In the genomic region with DNA sequence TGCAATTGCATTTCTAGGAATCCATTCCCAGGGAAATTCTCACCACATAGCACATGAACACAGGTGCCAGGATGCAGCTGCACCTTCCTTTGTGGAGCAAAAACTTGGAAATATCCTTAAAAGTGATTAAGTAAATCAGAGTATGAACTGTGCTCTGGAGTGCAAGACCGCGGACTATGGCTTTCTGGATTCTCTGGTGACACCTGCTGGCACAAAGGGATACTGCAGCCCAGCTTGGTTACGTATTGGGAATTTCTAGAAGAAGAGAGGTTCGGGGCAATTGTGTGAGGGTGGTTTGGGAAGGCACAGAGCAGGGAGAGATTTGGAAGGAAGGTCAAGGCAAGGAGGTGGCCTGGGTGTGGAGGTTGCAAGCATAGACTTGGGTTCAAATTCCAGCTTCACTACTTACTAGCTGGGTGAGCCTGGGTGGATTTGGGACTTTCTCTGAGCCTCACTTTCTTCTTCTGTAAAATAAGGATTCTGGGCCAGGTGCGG, we compare ENCODE assay signal across 9 cellular contexts. TPM values are rescaled to one million over a fixed set of nuclear protein-coding genes. Genes with fewer than 3 reads are reported as not detected.
DNase-seq lines count a peak whose midpoint lies in the region; ATAC-seq, FAIRE-seq and TF ChIP-seq lines count a peak whose summit lies in the region.
"Had no signal": no experiment of that assay in that cellular context is flagged by ENCODE, and none has a peak within 500 bp of the region (broad histone marks: within the 10 kb centered on the region; RNA-seq: fewer than 3 reads in every experiment).

No MANE protein-coding gene starts in this region.

- FAIRE-seq in H54 (lab: Jason Lieb, UNC) = no peak

- CTCF ChIA-PET in CD8-positive, alpha-beta memory T cell (lab: Charles Lee) = interaction anchor here (1.0 to 8.6 kb wide), 19 partner anchors 8 to 295 kb away, joined by 3 to 203 read pairs (median 5); a partner anchor contains a TSS
- CTCF ChIA-PET in Panc1 (lab: Charles Lee) = interaction anchor here (1.0 to 2.1 kb wide), 3 partner anchors 48 to 190 kb away, joined by 4 to 23 read pairs (median 6); no protein-coding TSS in a partner anchor

- no peaks in the 10 kb centered on the region for H3K9me3 ChIP-seq in CD8-positive, alpha-beta memory T cell (ENCODE audit: low read length)
- H3K9me3 ChIP-seq in Panc1 (ENCODE audit: control insufficient read depth, insufficient read depth, low read depth, low read length) = no peaks in the 10 kb centered on the region
- H3K9me3 ChIP-seq in tibial artery = no peaks in the 10 kb centered on the region

- in situ Hi-C loops in Panc1 (cut with HindIII; ENCODE audit: low pct_unique_long_range_greater_than_20kb, low sequenced_read_pairs) = no loop called here

- H3K4me1 Mint-ChIP-seq in CD8-positive, alpha-beta memory T cell = peaks cover 6 to 13% (median 8%) of the 10 kb centered on the region in 3 donors
- H3K4me1 Mint-ChIP-seq in activated T-cell treated with anti-CD3 and anti-CD28 coated beads, Interleukin-2, amount 50 U/mL, for 72 hours (ENCODE audit: low read depth) = peaks cover 22% of the 10 kb centered on the region

- H3K4me3 ChIP-seq in CD8-positive, alpha-beta memory T cell (ENCODE audit: low read length) = no peak overlapping the region
- H3K4me3 ChIP-seq in Panc1 (ENCODE audit: low read depth in 2 of 2, low read length in 2 of 2) = no peak overlapping the region
- no peak overlapping the region for H3K4me3 ChIP-seq in fibroblast of the aortic adventitia (ENCODE audit: low read depth, low read length)
- H3K4me3 ChIP-seq in tibial artery = no peak overlapping the region

- H3K27me3 Mint-ChIP-seq in CD8-positive, alpha-beta memory T cell = peaks cover 10 to 23% of the 10 kb centered on the region in 2 donors
- H3K27me3 Mint-ChIP-seq in activated T-cell treated with anti-CD3 and anti-CD28 coated beads, Interleukin-2, amount 50 U/mL, for 72 hours (ENCODE audit: low read depth) = peaks cover 16% of the 10 kb centered on the region

- H3K27ac ChIP-seq in CD8-positive, alpha-beta memory T cell (ENCODE audit: low read depth, low read length) = no peak overlapping the region
- H3K27ac ChIP-seq in Panc1 (ENCODE audit: low read length) = peak overlapping the region; percentile 99
- no peak overlapping the region for H3K27ac ChIP-seq in tibial artery

- no peaks in the 10 kb centered on the region for H3K27me3 ChIP-seq in CD8-positive, alpha-beta memory T cell (ENCODE audit: insufficient read depth, low read length, poor library complexity, severe bottlenecking)
- H3K27me3 ChIP-seq in Panc1 (ENCODE audit: control insufficient read depth, insufficient read depth, low read length) (no peaks in the 10 kb centered on the region), tibial artery (no peaks in the 10 kb centered on the region)

- TF ChIP-seq CTCF in Panc1 (IDR thresholded peaks at IDR 0.05) (peak; percentile 96), fibroblast of the aortic adventitia (IDR thresholded peaks at IDR 0.05; ENCODE audit: insufficient read depth, low read length) (peak; percentile 99), tibial artery (IDR thresholded peaks at IDR 0.05) (peak; percentile 92 to 95)

- POLR2A ChIA-PET in CD8-positive, alpha-beta memory T cell (lab: Charles Lee) = interaction anchor here (1.2 kb wide), 2 partner anchors 48 to 53 kb away, joined by 7 to 9 read pairs; no protein-coding TSS in a partner anchor
- POLR2A ChIA-PET in Panc1 (lab: Charles Lee) = interaction anchor here (1.2 kb wide), 1 partner anchor 56 kb away, joined by 5 read pairs; a partner anchor contains a TSS

- peaks cover 0 to 2% (median 0%) of the 10 kb centered on the region in 5 donors for H3K9me3 Mint-ChIP-seq in CD8-positive, alpha-beta memory T cell
- peaks cover 0 to 2% of the 10 kb centered on the region in 2 donors for H3K9me3 Mint-ChIP-seq in activated T-cell treated with anti-CD3 and anti-CD28 coated beads, Interleukin-2, amount 50 U/mL, for 72 hours
- H3K9me3 Mint-ChIP-seq: IgD-negative memory B cell had no signal

- peak; percentile 31 for ATAC-seq in Panc1
- peak; percentile 30 to 39 for ATAC-seq in activated T-cell treated with anti-CD3 and anti-CD28 coated beads, Interleukin-2, amount 50 U/mL, for 72 hours (replicated peaks in 1 of 2)

- peaks cover 4% of the 10 kb centered on the region for H3K4me1 ChIP-seq in CD8-positive, alpha-beta memory T cell (ENCODE audit: insufficient read depth, low read length)
- peaks cover 47% of the 10 kb centered on the region for H3K4me1 ChIP-seq in Panc1 (ENCODE audit: control insufficient read depth, insufficient read depth, low read length)
- H3K4me1 ChIP-seq in tibial artery = peaks cover 0 to 47% (median 20%) of the 10 kb centered on the region in 4 donors

- peak; percentile 67 to 84 (median 72) for DNase-seq in CD8-positive, alpha-beta memory T cell
- peak in 64 of 76 experiments; percentile 12 to 83 (median 55) for DNase-seq in HUDEP-2 (lab: John Stamatoyannopoulos, UW; ENCODE audit: unreplicated experiment in 76 of 76)
- peak; percentile 87 for DNase-seq in Panc1 (ENCODE audit: low read depth, low spot score)
- peak; percentile 73 to 84 for DNase-seq in activated T-cell treated with anti-CD3 and anti-CD28 coated beads, Interleukin-2, amount 50 U/mL, for 72 hours
- DNase-seq in fibroblast of the aortic adventitia (ENCODE audit: low read depth) = peak; percentile 87
- DNase-seq in occipital lobe (lab: John Stamatoyannopoulos, UW) = peak; percentile 18
- peak; percentile 88 to 89 for DNase-seq in tibial artery
- no peak for DNase-seq in H54 (ENCODE audit: insufficient read length, low spot score)

- peaks cover 0 to 4% (median 0%) of the 10 kb centered on the region in 3 donors for H3K36me3 Mint-ChIP-seq in CD8-positive, alpha-beta memory T cell
- peaks cover 0 to 2% of the 10 kb centered on the region in 2 donors for H3K36me3 Mint-ChIP-seq in activated T-cell treated with anti-CD3 and anti-CD28 coated beads, Interleukin-2, amount 50 U/mL, for 72 hours (ENCODE audit: insufficient read depth in 2 of 2)
- H3K36me3 Mint-ChIP-seq: IgD-negative memory B cell had no signal

- TF ChIP-seq POLR2A in H54 (IDR thresholded peaks at IDR 0.05; ENCODE audit: low read depth, low read length) = no peak

- H3K36me3 ChIP-seq in CD8-positive, alpha-beta memory T cell (ENCODE audit: insufficient read depth, low read length) = no peaks in the 10 kb centered on the region
- H3K36me3 ChIP-seq in Panc1 (ENCODE audit: control insufficient read depth, insufficient read depth, low read length) (no peaks in the 10 kb centered on the region), tibial artery (no peaks in the 10 kb centered on the region)

- H3K27ac Mint-ChIP-seq in CD8-positive, alpha-beta memory T cell = no peak overlapping the region
- no peak overlapping the region for H3K27ac Mint-ChIP-seq in activated T-cell treated with anti-CD3 and anti-CD28 coated beads, Interleukin-2, amount 50 U/mL, for 72 hours

- intact Hi-C loops in Panc1 (cut with micrococcal nuclease; ENCODE audit: unreplicated experiment) (loop anchor here (1.0 kb wide), 1 partner anchor 48 kb away; no protein-coding TSS in a partner anchor), tibial artery (cut with DNase I; ENCODE audit: low total_unique reads) (no loop called here)

- no peak overlapping the region for H3K4me3 Mint-ChIP-seq in CD8-positive, alpha-beta memory T cell
- H3K4me3 Mint-ChIP-seq in activated T-cell treated with anti-CD3 and anti-CD28 coated beads, Interleukin-2, amount 50 U/mL, for 72 hours = no peak overlapping the region
- H3K4me3 Mint-ChIP-seq: IgD-negative memory B cell had no signal

- BruUV-seq in Panc1 (replicated peaks; lab: Mats Ljungman, UMichigan) = no TSS peak

RNA-seq across cellular contexts. Expression of a gene that starts 15.9 kb away (rescaled TPM):
- 10 to 100 TPM; 20.2 to 23.6 TPM for total RNA-seq in CD8-positive, alpha-beta memory T cell
- 26.9 TPM for polyA plus RNA-seq in CD8-positive, alpha-beta memory T cell
- total RNA-seq in Panc1 (2021; ENCODE audit: unreplicated experiment) = 88.9 TPM
- polyA plus RNA-seq in Panc1 (2012; ENCODE audit: insufficient read length) = 209 TPM
- 10 to 100 TPM; 14.4 to 17.9 TPM for total RNA-seq in activated T-cell treated with anti-CD3 and anti-CD28 coated beads, Interleukin-2, amount 50 U/mL, for 72 hours
- 9.3 and 19.9 TPM in 2 replicates for total RNA-seq in fibroblast of the aortic adventitia (ENCODE audit: low replicate concordance)
- total RNA-seq in occipital lobe = 10.0 TPM

RNA-seq across cellular contexts. Expression of a gene that starts 21.3 kb away (rescaled TPM):
- total RNA-seq in CD8-positive, alpha-beta memory T cell = 10 to 100 TPM; 25.3 to 29.1 TPM
- 27.0 TPM for polyA plus RNA-seq in CD8-positive, alpha-beta memory T cell
- total RNA-seq in Panc1 (2021; ENCODE audit: unreplicated experiment) (52.1 TPM), fibroblast of the aortic adventitia (ENCODE audit: low replicate concordance) (38.1 TPM in 2 replicates), occipital lobe (0.78 TPM)
- 80.9 TPM for polyA plus RNA-seq in Panc1 (2012; ENCODE audit: insufficient read length)
- 100 to 1,000 TPM; 111 to 134 TPM for total RNA-seq in activated T-cell treated with anti-CD3 and anti-CD28 coated beads, Interleukin-2, amount 50 U/mL, for 72 hours

RNA-seq across cellular contexts. Expression of a gene that starts 56.4 kb away (rescaled TPM):
- total RNA-seq in CD8-positive, alpha-beta memory T cell = 100 to 1,000 TPM; 160 to 183 TPM
- 176 TPM for polyA plus RNA-seq in CD8-positive, alpha-beta memory T cell
- total RNA-seq in Panc1 (2021; ENCODE audit: unreplicated experiment) (115 TPM), fibroblast of the aortic adventitia (ENCODE audit: low replicate concordance) (77.1 and 105 TPM in 2 replicates), occipital lobe (30.1 TPM)
- polyA plus RNA-seq in Panc1 (2012; ENCODE audit: insufficient read length) = 54.8 TPM
- total RNA-seq in activated T-cell treated with anti-CD3 and anti-CD28 coated beads, Interleukin-2, amount 50 U/mL, for 72 hours = 100 to 1,000 TPM; 150 to 176 TPM

Comparison
In these comparisons a context has a peak if more than half of its experiments do, and no peak if none do; other contexts are left out.
1. RNA of a gene that starts 21.3 kb away (total RNA-seq): 111 to 134 TPM in activated T-cell treated with anti-CD3 and anti-CD28 coated beads, Interleukin-2, amount 50 U/mL, for 72 hours, 52.1 TPM in Panc1 (single experiment), 38.1 TPM in fibroblast of the aortic adventitia and 25.3 to 29.1 TPM in CD8-positive, alpha-beta memory T cell; 0.78 TPM in occipital lobe (single experiment); every median in the first group is over 10 times any median in the second.
2. Peak in every context shown above with its lines, with median percentiles within 50 percentile points of each other: CTCF ChIP-seq.